18 cellular contexts compared by ENCODE assay signal in the genomic region with DNA sequence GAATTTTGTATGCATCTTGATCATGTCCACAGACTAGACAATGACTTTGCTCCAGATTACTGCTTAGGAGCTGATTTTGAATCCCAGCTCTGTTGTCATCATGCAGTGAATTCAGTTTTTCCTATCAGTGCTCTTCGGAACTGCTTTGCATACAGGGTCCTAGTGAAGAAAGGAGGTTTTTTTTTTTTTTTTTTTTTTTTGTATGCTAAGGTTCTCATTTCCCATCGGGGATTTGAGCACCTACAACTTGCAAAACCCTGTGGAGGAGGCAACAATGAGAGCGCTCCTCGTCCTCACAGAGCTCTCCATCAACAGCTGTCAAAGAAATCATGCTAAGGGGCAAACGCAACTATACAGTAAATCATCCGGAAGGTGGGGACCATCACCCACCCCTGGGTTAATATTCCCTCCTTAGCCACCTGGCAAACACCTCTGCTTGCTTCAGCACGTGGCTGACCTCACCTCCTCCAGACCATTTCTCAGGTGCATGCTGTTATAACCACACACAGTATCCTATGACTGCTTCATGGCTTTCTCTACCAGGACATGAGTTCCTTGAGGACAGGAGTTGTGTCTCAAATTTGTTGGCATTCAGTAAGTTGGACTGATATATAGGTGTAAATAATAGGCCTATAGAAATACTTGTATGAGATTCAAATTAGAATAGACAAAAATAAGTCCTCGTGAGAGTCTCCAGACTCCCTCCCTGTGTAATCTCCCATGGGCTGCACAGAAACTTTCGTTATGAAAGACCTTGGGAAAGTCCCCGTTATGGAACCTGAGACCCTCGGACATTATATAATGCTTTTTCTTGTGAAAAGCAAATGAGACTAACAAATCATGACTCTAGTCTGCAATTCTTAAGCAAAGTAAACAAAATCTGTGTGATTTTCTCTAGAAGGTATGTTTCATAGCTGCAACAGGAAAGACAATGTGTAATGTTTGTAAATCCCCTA.
"Had no signal": no experiment of that assay in that cellular context is flagged by ENCODE, and none has a peak within 500 bp of the region (broad histone marks: within the 10 kb centered on the region; RNA-seq: fewer than 3 reads in every experiment).

No MANE protein-coding gene starts in this region.

- H3K4me3 ChIP-seq: ascending aorta, breast epithelium, gastroesophageal sphincter, heart left ventricle, left lung, sigmoid colon, spleen, thyroid gland had no signal

- H3K36me3 ChIP-seq: ascending aorta, breast epithelium, left lung, sigmoid colon, thyroid gland had no signal

- H3K27me3 ChIP-seq: ascending aorta, breast epithelium, gastroesophageal sphincter, heart left ventricle, left lung, sigmoid colon, spleen, thyroid gland had no signal

- H3K9me3 ChIP-seq: ascending aorta, breast epithelium, gastroesophageal sphincter, heart left ventricle, left lung, sigmoid colon, spleen, thyroid gland had no signal

- DNase-seq: activated CD4-positive, alpha-beta T cell treated with anti-CD3 and anti-CD28 coated beads, Interleukin-2, amount 50 U/mL, for 1 hour; activated CD4-positive, CD25-positive, alpha-beta regulatory T cell treated with anti-CD3 and anti-CD28 coated beads, Interleukin-2, amount 50 U/mL, for 72 hours; activated gamma-delta T cell; cerebellar nuclear complex; effector CD4-positive, alpha-beta T cell; heart left ventricle; kidney; left lung; mammary epithelial cell; occipital lobe; sigmoid colon; spleen; stimulated activated naive CD4-positive, alpha-beta T cell had no signal

- H3K4me1 ChIP-seq: ascending aorta, breast epithelium, gastroesophageal sphincter, heart left ventricle, left lung, sigmoid colon, spleen had no signal

- FAIRE-seq: kidney had no signal

- H3K27ac ChIP-seq: ascending aorta, breast epithelium, gastroesophageal sphincter, heart left ventricle, left lung, sigmoid colon, spleen, thyroid gland had no signal

- ATAC-seq: esophagus mucosa, gastroesophageal sphincter, heart left ventricle, left lung had no signal
